7 cellular contexts compared by ENCODE assay signal in the genomic region with DNA sequence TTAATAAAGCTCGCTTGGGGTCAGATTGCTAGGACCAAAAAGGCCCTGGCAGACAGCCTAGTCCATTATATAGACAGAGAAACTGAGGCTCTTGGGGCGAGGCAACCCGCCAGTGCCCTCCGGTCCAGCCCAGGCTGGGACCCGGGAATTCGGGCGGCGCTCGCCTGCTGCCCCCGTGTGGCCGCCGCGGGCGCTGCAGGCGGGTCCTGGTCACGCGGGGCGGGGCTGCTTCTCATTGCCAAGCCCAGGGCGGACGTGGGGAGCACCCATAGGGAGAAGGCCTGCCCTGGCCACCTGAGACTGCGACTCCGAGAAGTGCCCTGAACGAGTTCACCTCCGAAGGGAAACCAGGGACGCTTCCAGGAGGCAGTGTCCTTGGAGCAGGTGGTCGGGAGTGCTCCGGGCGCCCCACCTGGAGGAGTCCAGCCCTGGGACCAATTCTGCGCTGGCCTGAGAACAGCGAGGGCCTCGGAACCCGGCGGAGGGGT. TPM values are rescaled to one million over a fixed set of nuclear protein-coding genes. Genes with fewer than 3 reads are reported as not detected.
DNase-seq lines count a peak whose midpoint lies in the region; ATAC-seq, FAIRE-seq and TF ChIP-seq lines count a peak whose summit lies in the region.

No MANE protein-coding gene starts in this region.

- peaks cover 4% of the 10 kb centered on the region for H3K36me3 ChIP-seq in bronchial epithelial cell (ENCODE audit: control insufficient read depth, insufficient read depth, low read length)

- no peaks in the 10 kb centered on the region for H3K27me3 ChIP-seq in bronchial epithelial cell (ENCODE audit: control insufficient read depth, insufficient read depth, low read length)

- ATAC-seq in left lobe of liver = peak; percentile 95

- no peak overlapping the region for H3K4me3 ChIP-seq in bronchial epithelial cell (ENCODE audit: low read depth, low read length)

- FAIRE-seq in bronchial epithelial cell (lab: Jason Lieb, UNC) = no peak

- DNase-seq in Kasumi-1 (lab: John Stamatoyannopoulos, UW) (peak; percentile 16 to 18), bronchial epithelial cell (ENCODE audit: low read depth) (no peak), left lobe of liver (ENCODE audit: low spot score) (peak; percentile 76), foreskin melanocyte (no peak)
- DNase-seq in activated CD4-positive, CD25-positive, alpha-beta regulatory T cell treated with anti-CD3 and anti-CD28 coated beads, Interleukin-2, amount 50 U/mL, for 16 hours (ENCODE audit: low read depth, low spot score) = peak; percentile 30
- peak; percentile 49 to 73 for DNase-seq in stimulated activated CD4-positive, alpha-beta T cell treated with anti-CD3 and anti-CD28 coated beads, Interleukin-4, amount 100 ng/mL, for 4 hours

- TF ChIP-seq CTCF in GM12873 (IDR thresholded peaks at IDR 0.05; ENCODE audit: insufficient read depth, low read depth, low read length, missing control alignments) = peak; percentile 92
- peak; percentile 98 for TF ChIP-seq CTCF in bronchial epithelial cell (IDR thresholded peaks at IDR 0.05; ENCODE audit: insufficient read depth, low read length, severe bottlenecking)

RNA-seq across cellular contexts. Expression of a gene that starts 36.0 kb away (rescaled TPM):
- total RNA-seq in bronchial epithelial cell = 146 and 181 TPM in 2 replicates
- total RNA-seq in left lobe of liver = 29.4 TPM

Comparison
In these comparisons a context has a peak if more than half of its experiments do, and no peak if none do; other contexts are left out.
1. DNase-seq: peak in Kasumi-1 (2 of 2), activated CD4-positive, CD25-positive, alpha-beta regulatory T cell treated with anti-CD3 and anti-CD28 coated beads, Interleukin-2, amount 50 U/mL, for 16 hours (single experiment), left lobe of liver (single experiment) and stimulated activated CD4-positive, alpha-beta T cell treated with anti-CD3 and anti-CD28 coated beads, Interleukin-4, amount 100 ng/mL, for 4 hours (2 of 2); none in bronchial epithelial cell (single experiment) and foreskin melanocyte (single experiment).